In genomic region chr10:49592726-49593563, GRCh38 we compare ENCODE assay signal across 8 cellular contexts. TPM values are rescaled to one million over a fixed set of nuclear protein-coding genes. Genes with fewer than 3 reads are reported as not detected.
DNase-seq lines count a peak whose midpoint lies in the region; ATAC-seq and TF ChIP-seq lines count a peak whose summit lies in the region.

No MANE protein-coding gene starts in this region.

- H3K4me3 Mint-ChIP-seq in activated CD8-positive, alpha-beta memory T cell treated with anti-CD3 and anti-CD28 coated beads, Interleukin-2, amount 10 ng/mL, durations not matched to agents 7 days and 5 days, result no peak overlapping the region

- H3K36me3 Mint-ChIP-seq in activated CD8-positive, alpha-beta memory T cell treated with anti-CD3 and anti-CD28 coated beads, Interleukin-2, amount 10 ng/mL, durations not matched to agents 7 days and 5 days, result no peaks in the 10 kb centered on the region

- peak; percentile 51 for DNase-seq in NCI-H748 (lab: John Stamatoyannopoulos, UW; ENCODE audit: unreplicated experiment)
- no peak for DNase-seq in NCI-H748 treated with DMSO at 0.1 percent for 48 hours (lab: John Stamatoyannopoulos, UW)
- peak; percentile 31 for DNase-seq in NCI-H526 treated with DMSO at 0.1 percent for 48 hours (lab: John Stamatoyannopoulos, UW)
- peak; percentile 70 for DNase-seq in activated CD8-positive, alpha-beta memory T cell treated with anti-CD3 and anti-CD28 coated beads, Interleukin-2, amount 10 ng/mL, durations not matched to agents 7 days and 5 days
- no peak for DNase-seq in epithelial cell of proximal tubule (ENCODE audit: low read depth)
- DNase-seq in myocyte (ENCODE audit: low read depth), result peak; percentile 70
- DNase-seq in stimulated activated naive CD8-positive, alpha-beta T cell treated with anti-CD3 and anti-CD28 coated beads, Interleukin-15, Interleukin-2, amounts not matched to agents 100 U/mL and 50 U/mL, for 24 hours, result peak; percentile 69

- H3K4me1 Mint-ChIP-seq in activated CD8-positive, alpha-beta memory T cell treated with anti-CD3 and anti-CD28 coated beads, Interleukin-2, amount 10 ng/mL, durations not matched to agents 7 days and 5 days, result no peaks in the 10 kb centered on the region

- CTCF ChIA-PET in activated CD8-positive, alpha-beta memory T cell treated with anti-CD3 and anti-CD28 coated beads, Interleukin-2, amount 10 ng/mL, durations not matched to agents 7 days and 5 days (lab: Charles Lee), result interaction anchor here (0.7 to 3.9 kb wide), 17 partner anchors 9 to 634 kb away, joined by 3 to 28 read pairs (median 4); partner anchors contain the start of gene SLC18A3

- peak; percentile 99 for TF ChIP-seq CTCF in epithelial cell of proximal tubule (conservative IDR thresholded peaks at IDR 0.05; ENCODE audit: low read depth, low read length)

- peaks cover 26% of the 10 kb centered on the region for H3K27me3 Mint-ChIP-seq in activated CD8-positive, alpha-beta memory T cell treated with anti-CD3 and anti-CD28 coated beads, Interleukin-2, amount 10 ng/mL, durations not matched to agents 7 days and 5 days

- H3K9me3 Mint-ChIP-seq in activated CD8-positive, alpha-beta memory T cell treated with anti-CD3 and anti-CD28 coated beads, Interleukin-2, amount 10 ng/mL, durations not matched to agents 7 days and 5 days (ENCODE audit: low read depth), result peaks cover 3% of the 10 kb centered on the region

- no peak overlapping the region for H3K27ac Mint-ChIP-seq in activated CD8-positive, alpha-beta memory T cell treated with anti-CD3 and anti-CD28 coated beads, Interleukin-2, amount 10 ng/mL, durations not matched to agents 7 days and 5 days

- peak; percentile 89 for ATAC-seq in HG02852 (IDR thresholded peaks at IDR 0.05; ENCODE audit: unreplicated experiment)
- peak; percentile 75 for ATAC-seq in activated CD8-positive, alpha-beta memory T cell treated with anti-CD3 and anti-CD28 coated beads, Interleukin-2, amount 10 ng/mL, durations not matched to agents 7 days and 5 days
- peak; percentile 71 for ATAC-seq in stimulated activated naive CD8-positive, alpha-beta T cell treated with anti-CD3 and anti-CD28 coated beads, Interleukin-15, Interleukin-2, amounts not matched to agents 100 U/mL and 50 U/mL, for 24 hours

- no peak overlapping the region for H3K4me3 ChIP-seq in epithelial cell of proximal tubule (ENCODE audit: low read depth, low read length)

RNA-seq across cellular contexts. Expression of gene SLC18A3, which starts 17.2 kb away (rescaled TPM):
- not detected for total RNA-seq in activated CD8-positive, alpha-beta memory T cell treated with anti-CD3 and anti-CD28 coated beads, Interleukin-2, amount 10 ng/mL, durations not matched to agents 7 days and 5 days
- not detected in 2 replicates for total RNA-seq in epithelial cell of proximal tubule
- total RNA-seq in myocyte, result not detected in 2 replicates
- not detected for polyA plus RNA-seq in myocyte (2012)

RNA-seq across cellular contexts. Expression of gene CHAT, which starts 20.9 kb away (rescaled TPM):
- total RNA-seq in activated CD8-positive, alpha-beta memory T cell treated with anti-CD3 and anti-CD28 coated beads, Interleukin-2, amount 10 ng/mL, durations not matched to agents 7 days and 5 days, result not detected
- total RNA-seq in epithelial cell of proximal tubule, result not detected in 2 replicates
- not detected in 2 replicates for total RNA-seq in myocyte
- polyA plus RNA-seq in myocyte (2012), result not detected

RNA-seq across cellular contexts. Expression of gene ERCC6, which starts 54.0 kb away (rescaled TPM):
- total RNA-seq in activated CD8-positive, alpha-beta memory T cell treated with anti-CD3 and anti-CD28 coated beads, Interleukin-2, amount 10 ng/mL, durations not matched to agents 7 days and 5 days, result 10 to 100 TPM; 19.2 to 28.1 TPM
- total RNA-seq in epithelial cell of proximal tubule, result 4.1 and 5.6 TPM in 2 replicates
- 11.2 and 11.8 TPM in 2 replicates for total RNA-seq in myocyte
- polyA plus RNA-seq in myocyte (2012), result 10.3 TPM

Comparison
In these comparisons a context has a peak if more than half of its experiments do, and no peak if none do; other contexts are left out.
1. DNase-seq: peak in NCI-H748 (single experiment), NCI-H526 treated with DMSO at 0.1 percent for 48 hours (single experiment), activated CD8-positive, alpha-beta memory T cell treated with anti-CD3 and anti-CD28 coated beads, Interleukin-2, amount 10 ng/mL, durations not matched to agents 7 days and 5 days (single experiment), myocyte (single experiment) and stimulated activated naive CD8-positive, alpha-beta T cell treated with anti-CD3 and anti-CD28 coated beads, Interleukin-15, Interleukin-2, amounts not matched to agents 100 U/mL and 50 U/mL, for 24 hours (single experiment); none in NCI-H748 treated with DMSO at 0.1 percent for 48 hours (single experiment) and epithelial cell of proximal tubule (single experiment).
2. Peak in every context shown above with its lines, with median percentiles within 50 percentile points of each other: ATAC-seq.